25 cellular contexts compared by ENCODE assay signal in genomic region chr12:98579347-98579746, GRCh38. TPM values are rescaled to one million over a fixed set of nuclear protein-coding genes. Genes with fewer than 3 reads are reported as not detected.
DNase-seq lines count a peak whose midpoint lies in the region; TF ChIP-seq lines count a peak whose summit lies in the region.
"Had no signal": no experiment of that assay in that cellular context is flagged by ENCODE, and none has a peak within 500 bp of the region (broad histone marks: within the 10 kb centered on the region; RNA-seq: fewer than 3 reads in every experiment).

No MANE protein-coding gene starts in this region.

- no peak for TF ChIP-seq POLR2A in Peyer's patch (IDR thresholded peaks at IDR 0.05)
- no peak for TF ChIP-seq POLR2A in transverse colon (IDR thresholded peaks at IDR 0.05)

- peaks cover 0 to 11% (median 0%) of the 10 kb centered on the region in 4 donors for H3K4me1 ChIP-seq in Peyer's patch
- peaks cover 3% of the 10 kb centered on the region for H3K4me1 ChIP-seq in colonic mucosa
- H3K4me1 ChIP-seq in transverse colon: peaks cover 0 to 17% (median 9%) of the 10 kb centered on the region in 4 donors
- H3K4me1 ChIP-seq: BE2C had no signal

- TF ChIP-seq EP300 in transverse colon (IDR thresholded peaks at IDR 0.05; ENCODE audit: low read depth): no peak

- no peaks in the 10 kb centered on the region for H3K27me3 Mint-ChIP-seq in activated CD4-positive, alpha-beta memory T cell treated with anti-CD3 and anti-CD28 coated beads for 36 hours

- no peaks in the 10 kb centered on the region for H3K36me3 ChIP-seq in Peyer's patch
- no peaks in the 10 kb centered on the region for H3K36me3 ChIP-seq in colonic mucosa
- no peaks in the 10 kb centered on the region for H3K36me3 ChIP-seq in transverse colon
- H3K36me3 ChIP-seq: BE2C had no signal

- H3K4me3 Mint-ChIP-seq in activated CD4-positive, alpha-beta memory T cell treated with anti-CD3 and anti-CD28 coated beads for 36 hours: no peak overlapping the region
- H3K4me3 Mint-ChIP-seq: CD14-positive monocyte had no signal

- intact Hi-C loops in colonic mucosa (cut with DNase I): no loop called here
- intact Hi-C loops in transverse colon (cut with DNase I; ENCODE audit: low total_unique reads): no loop called here
- intact Hi-C loops in activated CD4-positive, alpha-beta memory T cell treated with anti-CD3 and anti-CD28 coated beads for 36 hours (cut with micrococcal nuclease): no loop called here

- POLR2A ChIA-PET in activated CD4-positive, alpha-beta memory T cell treated with anti-CD3 and anti-CD28 coated beads for 36 hours (lab: Charles Lee): interaction anchor here (0.7 kb wide), 1 partner anchor 97 kb away, joined by 3 read pairs; no protein-coding TSS in a partner anchor

- no peak overlapping the region for H3K27ac Mint-ChIP-seq in activated CD4-positive, alpha-beta memory T cell treated with anti-CD3 and anti-CD28 coated beads for 36 hours
- H3K27ac Mint-ChIP-seq: CD14-positive monocyte had no signal

- H3K4me3 ChIP-seq in Peyer's patch (no peak overlapping the region), colonic mucosa (no peak overlapping the region), transverse colon (no peak overlapping the region)
- H3K4me3 ChIP-seq: GM23248, PC-9 had no signal

- in situ Hi-C loops in transverse colon (cut with MboI; ENCODE audit: low pct_ligation_motif_present in 1 of 4, low pct_unique_long_range_greater_than_20kb in 1 of 4, low sequenced_read_pairs in 3 of 4): no loop called here

- CTCF ChIA-PET in activated CD4-positive, alpha-beta memory T cell treated with anti-CD3 and anti-CD28 coated beads for 36 hours (lab: Charles Lee): interaction anchor here (1.2 kb wide), 1 partner anchor 12 kb away, joined by 3 read pairs; no protein-coding TSS in a partner anchor

- H3K4me1 Mint-ChIP-seq in activated CD4-positive, alpha-beta memory T cell treated with anti-CD3 and anti-CD28 coated beads for 36 hours (ENCODE audit: low read depth): no peaks in the 10 kb centered on the region

- no peaks in the 10 kb centered on the region for H3K9me3 ChIP-seq in Peyer's patch
- no peaks in the 10 kb centered on the region for H3K9me3 ChIP-seq in colonic mucosa
- H3K9me3 ChIP-seq in transverse colon: no peaks in the 10 kb centered on the region
- H3K9me3 ChIP-seq: BE2C had no signal

- peak; percentile 9 for DNase-seq in NCI-H146 (lab: John Stamatoyannopoulos, UW)
- no peak for DNase-seq in NCI-H146 treated with DMSO at 0.1 percent for 48 hours (lab: John Stamatoyannopoulos, UW; ENCODE audit: unreplicated experiment)
- no peak for DNase-seq in Peyer's patch
- no peak for DNase-seq in colonic mucosa
- no peak for DNase-seq in transverse colon
- DNase-seq in stimulated activated CD4-positive, alpha-beta T cell treated with anti-CD3 and anti-CD28 coated beads, Interleukin-4, amount 100 ng/mL, for 4 hours: no peak
- DNase-seq in activated CD4-positive, alpha-beta memory T cell treated with anti-CD3 and anti-CD28 coated beads for 36 hours: no peak
- DNase-seq in NCI-H1048 (lab: John Stamatoyannopoulos, UW): no peak
- DNase-seq: BE2C, DMS79 treated with DMSO at 0.1 percent for 48 hours, GF-D8, H7, MM.1S, NCI-H1417 treated with DMSO at 0.1 percent for 48 hours, NCI-H187 treated with DMSO at 0.1 percent for 48 hours, NCI-H446, NCI-H524 treated with DMSO at 0.1 percent for 48 hours, NCI-H82, SHP77 had no signal

- H3K36me3 Mint-ChIP-seq in activated CD4-positive, alpha-beta memory T cell treated with anti-CD3 and anti-CD28 coated beads for 36 hours: no peaks in the 10 kb centered on the region
- H3K36me3 Mint-ChIP-seq: CD14-positive monocyte had no signal

- H3K9me3 Mint-ChIP-seq in activated CD4-positive, alpha-beta memory T cell treated with anti-CD3 and anti-CD28 coated beads for 36 hours: no peaks in the 10 kb centered on the region

- H3K9ac ChIP-seq in colonic mucosa (ENCODE audit: low read depth in 2 of 2, low read length in 2 of 2): no peak overlapping the region
- H3K9ac ChIP-seq: GM23248, KMS-11 had no signal

- TF ChIP-seq CTCF in Peyer's patch (IDR thresholded peaks at IDR 0.05): no peak
- TF ChIP-seq CTCF in colonic mucosa (IDR thresholded peaks at IDR 0.05): no peak
- no peak for TF ChIP-seq CTCF in transverse colon (IDR thresholded peaks at IDR 0.05)

- H3K27ac ChIP-seq in Peyer's patch: peak overlapping the region in 3 of 4 donors; percentile 63 to 89 (median 82)
- H3K27ac ChIP-seq in colonic mucosa: peak overlapping the region; percentile 54
- H3K27ac ChIP-seq in transverse colon: peak overlapping the region; percentile 53 to 76 (median 68)
- H3K27ac ChIP-seq: 22Rv1, GM23248, KMS-11, PC-9, RWPE1 had no signal

- H3K27me3 ChIP-seq in Peyer's patch: no peaks in the 10 kb centered on the region
- H3K27me3 ChIP-seq in colonic mucosa: no peaks in the 10 kb centered on the region
- H3K27me3 ChIP-seq in transverse colon: no peaks in the 10 kb centered on the region
- H3K27me3 ChIP-seq: BE2C had no signal

- WGBS in transverse colon (ENCODE audit: low coverage in 1 of 2), 2 donors: 66 to 81% methylated on average over 2 to 5 of the region's 5 CpGs

RNA-seq across cellular contexts. Expression of gene SLC25A3, which starts 14.1 kb away (rescaled TPM):
- total RNA-seq in Peyer's patch (100 to 1,000 TPM; 300 to 805 (median 534) TPM), colonic mucosa (100 to 1,000 TPM; 680 to 698 TPM), transverse colon (100 to 1,000 TPM; 224 to 690 (median 542) TPM)
- total RNA-seq in activated CD4-positive, alpha-beta memory T cell treated with anti-CD3 and anti-CD28 coated beads for 36 hours: 100 to 1,000 TPM; 584 to 620 TPM
